Comparison of ENCODE assay signal across 8 cellular contexts in genomic region chr11:69640995-69641581, GRCh38. TPM values are rescaled to one million over a fixed set of nuclear protein-coding genes. Genes with fewer than 3 reads are reported as not detected.
A peak's percentile ranks its signal among the peaks of the same experiment; 100 is the strongest.
DNase-seq lines count a peak whose midpoint lies in the region; ATAC-seq and TF ChIP-seq lines count a peak whose summit lies in the region.

Gene CCND1, plus strand, starts transcription at chr11:69641156. Its CDS starts 158 bp downstream, at chr11:69641314.

- H3F3A ChIP-seq in smooth muscle cell (ENCODE audit: low read depth) = peaks cover 16% of the 10 kb centered on the region

- peak; percentile 31 for ATAC-seq in IMR-90 (ENCODE audit: low read depth)

- H3K4me3 ChIP-seq in IMR-90 (ENCODE audit: insufficient read depth, low read depth, low read length) = peak within 1 kb of the TSS; percentile 98
- H3K4me3 ChIP-seq in choroid plexus epithelial cell (ENCODE audit: low read depth, low read length) = peak within 1 kb of the TSS; percentile 96
- peak within 1 kb of the TSS; percentile 70 for H3K4me3 ChIP-seq in kidney epithelial cell (ENCODE audit: low read depth, low read length)
- H3K4me3 ChIP-seq in smooth muscle cell = peak within 1 kb of the TSS; percentile 93

- H3K4me1 ChIP-seq in IMR-90 (ENCODE audit: control insufficient read depth, insufficient read depth, low read length) (peaks cover 22% of the 10 kb centered on the region), smooth muscle cell (ENCODE audit: low read depth) (peaks cover 42% of the 10 kb centered on the region)

- H3K9ac ChIP-seq in IMR-90 (ENCODE audit: low read depth, low read length) (peak within 1 kb of the TSS; percentile 100), smooth muscle cell (ENCODE audit: low read depth) (peak within 1 kb of the TSS; percentile 98)

- peak within 1 kb of the TSS; percentile 97 for H4K91ac ChIP-seq in IMR-90 (ENCODE audit: insufficient read depth, low read depth, low read length)

- H2AK5ac ChIP-seq in IMR-90 (ENCODE audit: low read depth, low read length) = peak within 1 kb of the TSS; percentile 97

- H2BK120ac ChIP-seq in IMR-90 (ENCODE audit: low read depth, low read length) = peak within 1 kb of the TSS; percentile 91

- H3K9me1 ChIP-seq in IMR-90 (ENCODE audit: insufficient read depth, low read length) = peaks cover 3% of the 10 kb centered on the region; the same call in 1 of the 2 replicates

- peak within 1 kb of the TSS; percentile 99 for H3K23ac ChIP-seq in IMR-90 (ENCODE audit: low read depth, low read length)

- peak; percentile 46 for TF ChIP-seq CTCF in IMR-90 (conservative IDR thresholded peaks at IDR 0.05; ENCODE audit: low read depth, low read length)
- peak; percentile 53 for TF ChIP-seq CTCF in choroid plexus epithelial cell (conservative IDR thresholded peaks at IDR 0.05; ENCODE audit: low read depth, low read length)
- TF ChIP-seq CTCF in kidney epithelial cell (IDR thresholded peaks at IDR 0.05; ENCODE audit: insufficient read depth, low read length, poor library complexity, severe bottlenecking) = peak; percentile 31
- TF ChIP-seq CTCF in smooth muscle cell (IDR thresholded peaks at IDR 0.05; ENCODE audit: borderline replicate concordance, insufficient read depth, poor library complexity, severe bottlenecking) = no peak

- intact Hi-C loops in IMR-90 (cut with micrococcal nuclease) = loop anchor here (1.0 to 10.0 kb wide), 7 partner anchors 144 to 736 kb away; partner anchors contain the start of genes IGHMBP2 and MRPL21

- WGBS in IMR-90 (ENCODE audit: extremely low coverage in 2 of 2, insufficient read length in 1 of 2), 2 experiments = 0% methylated on average over 19 of the region's 49 CpGs; no CpG with 5 or more reads in 1 of the 2 experiments
- under 1% methylated on average over 48 of the region's 49 CpGs for WGBS in smooth muscle cell (ENCODE audit: low lambda C conversion rate)

- peak within 1 kb of the TSS; percentile 96 for H2AK9ac ChIP-seq in IMR-90 (replicated peaks; ENCODE audit: low read depth, low read length, poor library complexity)

- peak within 1 kb of the TSS; percentile 84 for H2BK20ac ChIP-seq in IMR-90 (ENCODE audit: low read depth, low read length)

- peak within 1 kb of the TSS; percentile 76; the same call in 2 of the 3 replicates for H2BK15ac ChIP-seq in IMR-90 (ENCODE audit: low read depth, low read length)

- peaks cover 7 to 49% of the 10 kb centered on the region in 2 experiments; a peak in 2 of 4 replicates for H3K79me1 ChIP-seq in IMR-90 (ENCODE audit: low read depth in 1 of 2, low read length in 2 of 2)

- peak; percentile 99 for TF ChIP-seq POLR2A in IMR-90 (IDR thresholded peaks at IDR 0.05; ENCODE audit: low read depth, low read length)

- peaks cover 62% of the 10 kb centered on the region for H3K79me2 ChIP-seq in smooth muscle cell (ENCODE audit: low read depth)

- dilution Hi-C loops in IMR-90 (cut with HindIII; ENCODE audit: low sequenced_read_pairs, unreplicated experiment) = no loop called here

- H3K27ac ChIP-seq in IMR-90 (ENCODE audit: insufficient read depth, low read length) = peak within 1 kb of the TSS; percentile 98
- H3K27ac ChIP-seq in smooth muscle cell (ENCODE audit: low read depth) = peak within 1 kb of the TSS; percentile 91

- H3K27me3 ChIP-seq in IMR-90 (ENCODE audit: control insufficient read depth, insufficient read depth, low read length) (no peaks in the 10 kb centered on the region), kidney epithelial cell (ENCODE audit: control insufficient read depth, insufficient read depth, low read length) (peaks cover 4% of the 10 kb centered on the region), smooth muscle cell (ENCODE audit: low read depth) (no peaks in the 10 kb centered on the region)

- H3K56ac ChIP-seq in IMR-90 (ENCODE audit: extremely low read depth, insufficient read depth, low read length) = peak within 1 kb of the TSS; percentile 94

- CTCF ChIA-PET in IMR-90 (lab: Yijun Ruan, JAX) = interaction anchor here (0.5 kb wide), 1 partner anchor 294 kb away, joined by 3 read pairs; no protein-coding TSS in a partner anchor

- H4K5ac ChIP-seq in IMR-90 (ENCODE audit: low read depth, low read length) = peak within 1 kb of the TSS; percentile 81

- H3K36me3 ChIP-seq in IMR-90 (ENCODE audit: control insufficient read depth, insufficient read depth, low read length) (peaks cover 26% of the 10 kb centered on the region), kidney epithelial cell (ENCODE audit: control insufficient read depth, insufficient read depth, low read length) (peaks cover 4% of the 10 kb centered on the region), smooth muscle cell (ENCODE audit: low read depth) (no peaks in the 10 kb centered on the region)

- BruUV-seq in IMR-90 (replicated peaks; lab: Mats Ljungman, UMichigan) = TSS peak; percentile 91

- H2AFZ ChIP-seq in IMR-90 (replicated peaks; ENCODE audit: low read length, poor library complexity) (peak within 1 kb of the TSS; percentile 85), smooth muscle cell (ENCODE audit: low read depth) (peak within 1 kb of the TSS; percentile 77)

- peak; percentile 60 for TF ChIP-seq RAD21 in IMR-90 (IDR thresholded peaks at IDR 0.05; ENCODE audit: low read length)

- H3K4me2 ChIP-seq in IMR-90 (ENCODE audit: low read depth, low read length) = peak within 1 kb of the TSS; percentile 88
- H3K4me2 ChIP-seq in smooth muscle cell = peak within 1 kb of the TSS; percentile 96

- in situ Hi-C loops in IMR-90 (cut with MboI; ENCODE audit: low sequenced_read_pairs) = loop anchor here (5.0 kb wide), 1 partner anchor 339 kb away; no protein-coding TSS in a partner anchor

- H2BK5ac ChIP-seq in IMR-90 (ENCODE audit: low read depth, low read length, poor library complexity, severe bottlenecking) = peak within 1 kb of the TSS; percentile 98

- H3K4ac ChIP-seq in IMR-90 (ENCODE audit: low read depth, low read length) = peak within 1 kb of the TSS; percentile 98

- H3K9me3 ChIP-seq in IMR-90 (ENCODE audit: control insufficient read depth, insufficient read depth, low read length) = no peaks in the 10 kb centered on the region
- H3K9me3 ChIP-seq in smooth muscle cell (replicated peaks; ENCODE audit: low read depth) = no peaks in the 10 kb centered on the region

- peak within 1 kb of the TSS; percentile 92 to 99 for H4K8ac ChIP-seq in IMR-90 (ENCODE audit: low read depth in 2 of 2, low read length in 2 of 2)

- DNase-seq in Daoy (ENCODE audit: low read depth) (peak; percentile 90), IMR-90 (peak; percentile 94), SW 1271 (lab: John Stamatoyannopoulos, UW) (peak; percentile 87 to 96), choroid plexus epithelial cell (ENCODE audit: low read depth) (peak; percentile 96), kidney epithelial cell (ENCODE audit: low read depth) (peak; percentile 67), smooth muscle cell (lab: John Stamatoyannopoulos, UW; ENCODE audit: unreplicated experiment) (peak; percentile 47), NCI-H1436 treated with DMSO at 0.1 percent for 48 hours (lab: John Stamatoyannopoulos, UW) (no peak), NCI-H774 (lab: John Stamatoyannopoulos, UW) (no peak)

- peak within 1 kb of the TSS; percentile 92 for H3K18ac ChIP-seq in IMR-90 (ENCODE audit: low read depth, low read length)

- POLR2A ChIA-PET in IMR-90 (lab: Charles Lee; ENCODE audit: unreplicated experiment) = interaction anchor here (1.5 kb wide), 1 partner anchor 343 kb away, joined by 4 read pairs; no protein-coding TSS in a partner anchor

- H3K14ac ChIP-seq in IMR-90 (replicated peaks; ENCODE audit: low read depth, low read length) = peak within 1 kb of the TSS; percentile 100

- H4K20me1 ChIP-seq in IMR-90 (ENCODE audit: insufficient read depth, low read length) = peaks cover 40% of the 10 kb centered on the region
- H4K20me1 ChIP-seq in smooth muscle cell (ENCODE audit: low read depth) = peaks cover 42% of the 10 kb centered on the region

TF ChIP-seq in IMR-90, 13 proteins besides CTCF, POLR2A, EP300 and RAD21:
- TF ChIP-seq ELK1 (IDR thresholded peaks at IDR 0.05; ENCODE audit: borderline replicate concordance, low read depth, low read length) (no peak), CHD1 (IDR thresholded peaks at IDR 0.05; ENCODE audit: low read depth, low read length) (peak; percentile 79; the same call in 1 of the 2 replicates), MAZ (IDR thresholded peaks at IDR 0.05; ENCODE audit: borderline replicate concordance, low read depth, low read length) (peak; percentile 64; the same call in 1 of the 2 replicates), RCOR1 (IDR thresholded peaks at IDR 0.05; ENCODE audit: insufficient replicate concordance, low read length) (no peak), SMC3 (IDR thresholded peaks at IDR 0.05; ENCODE audit: low read depth, low read length) (peak; percentile 52), MXI1 (IDR thresholded peaks at IDR 0.05; ENCODE audit: borderline replicate concordance, low read depth, low read length) (no peak), BHLHE40 (IDR thresholded peaks at IDR 0.05; ENCODE audit: low read depth, low read length) (0 out of 2 replicates have a peak, but pooled peaks have one; percentile 9), RFX5 (IDR thresholded peaks at IDR 0.05; ENCODE audit: low read depth, low read length) (peak; percentile 94), USF2 (IDR thresholded peaks at IDR 0.05; ENCODE audit: low read depth, low read length) (no peak), NFE2L2 (IDR thresholded peaks at IDR 0.05; ENCODE audit: low read depth, low read length) (peak; percentile 11; the same call in 1 of the 2 replicates)

RNA-seq across cellular contexts. Expression of gene CCND1, which starts in this region (rescaled TPM):
- total RNA-seq in Daoy (2014; rRNA removed; shearing (Covaris generic)) = 180 and 264 TPM in 2 replicates
- total RNA-seq in IMR-90 (2012; rRNA removed) = 717 and 748 TPM in 2 replicates
- 481 and 872 TPM in 2 replicates for polyA plus RNA-seq in IMR-90 (2012; rRNA removed)
- polyA plus RNA-seq in IMR-90 (2012; cell fraction: cytosol; rRNA removed) = 498 and 688 TPM in 2 replicates
- polyA plus RNA-seq in IMR-90 (2012; cell fraction: nucleus; rRNA removed; ENCODE audit: low replicate concordance) = 405 and 823 TPM in 2 replicates
- 378 and 432 TPM in 2 replicates for total RNA-seq in kidney epithelial cell
- total RNA-seq in smooth muscle cell = 281 and 307 TPM in 2 replicates
- polyA plus RNA-seq in smooth muscle cell = 482 and 510 TPM in 2 replicates

Comparison
In these comparisons a context has a peak if more than half of its experiments do, and no peak if none do; other contexts are left out.
1. DNase-seq: peak in Daoy (single experiment), IMR-90 (single experiment), SW 1271 (2 of 2), choroid plexus epithelial cell (single experiment), kidney epithelial cell (single experiment) and smooth muscle cell (single experiment); none in NCI-H1436 treated with DMSO at 0.1 percent for 48 hours (single experiment) and NCI-H774 (single experiment).
2. Peak in every context shown above with its lines, with median percentiles within 50 percentile points of each other: H3K4me3 ChIP-seq.